Comparison of ENCODE assay signal across 1 cellular context in the genomic region with DNA sequence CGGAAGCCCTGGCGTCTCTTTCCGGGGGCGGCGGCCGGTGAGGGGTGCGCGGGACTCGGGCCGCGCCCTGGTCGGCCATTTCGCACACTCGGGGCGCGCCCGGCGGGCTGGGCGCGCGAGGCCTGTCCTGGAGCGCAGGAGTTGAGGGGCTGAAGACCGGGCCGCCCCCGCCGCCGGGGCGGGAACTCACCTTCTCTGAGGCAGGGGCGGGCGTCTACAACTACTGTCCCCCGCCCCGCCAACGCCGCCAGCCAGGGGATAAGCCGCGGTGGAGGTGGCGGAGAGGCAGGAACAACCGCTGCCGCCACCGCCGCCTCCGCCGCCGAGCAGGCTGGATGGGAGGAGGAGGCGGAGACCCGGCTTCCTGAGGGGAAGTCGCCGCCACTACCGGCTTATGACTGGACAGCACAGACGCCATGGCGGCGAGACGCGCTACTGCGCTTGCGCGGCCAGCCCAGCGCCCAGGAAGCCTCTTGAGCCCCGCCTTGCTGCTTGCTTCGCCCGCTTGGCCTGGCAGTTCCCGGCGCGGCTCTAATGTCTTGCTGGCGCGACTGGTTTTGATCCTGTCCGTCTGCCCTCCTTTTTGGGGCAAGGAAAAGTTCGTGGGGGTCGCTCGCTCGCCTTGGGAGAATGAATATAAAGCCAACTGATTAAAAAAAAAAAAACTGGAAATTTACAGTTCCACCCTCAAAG.
A peak's percentile ranks its signal among the peaks of the same experiment; 100 is the strongest.
TF ChIP-seq lines count a peak whose summit lies in the region.

Gene KRCC1, minus strand, starts transcription at position 348 of the 693 bp plus-strand sequence. CDS start 27,220 bp downstream, outside the sequence.

TF ChIP-seq in HepG2, 621 proteins besides CTCF, POLR2A, EP300 and RAD21 (continued from another document and continues in another):
- peak; percentile 67 for TF ChIP-seq THRA (CRISPR knock-in tag; IDR thresholded peaks at IDR 0.05; ENCODE audit: borderline replicate concordance)
- TF ChIP-seq SP4 (CRISPR knock-in tag; IDR thresholded peaks at IDR 0.05): peak; percentile 19; the same call in 1 of the 2 replicates
- peak; percentile 93 for TF ChIP-seq YY1 (IDR thresholded peaks at IDR 0.05; ENCODE audit: insufficient read depth, insufficient replicate concordance, low read depth, low read length)
- no peak for TF ChIP-seq ZKSCAN5 (CRISPR knock-in tag; IDR thresholded peaks at IDR 0.05)
- TF ChIP-seq PRMT3 (CRISPR knock-in tag; IDR thresholded peaks at IDR 0.05; ENCODE audit: borderline replicate concordance, low read depth): peak; percentile 78; the same call in 1 of the 2 replicates
- peak; percentile 68; the same call in 1 of the 2 replicates for TF ChIP-seq TSC22D2 (CRISPR knock-in tag; IDR thresholded peaks at IDR 0.05; ENCODE audit: borderline replicate concordance)
- no peak for TF ChIP-seq ZNF3 (CRISPR knock-in tag; IDR thresholded peaks at IDR 0.05)
- TF ChIP-seq MED1 (CRISPR knock-in tag; IDR thresholded peaks at IDR 0.05): peak; percentile 81
- TF ChIP-seq, protein P1, sequence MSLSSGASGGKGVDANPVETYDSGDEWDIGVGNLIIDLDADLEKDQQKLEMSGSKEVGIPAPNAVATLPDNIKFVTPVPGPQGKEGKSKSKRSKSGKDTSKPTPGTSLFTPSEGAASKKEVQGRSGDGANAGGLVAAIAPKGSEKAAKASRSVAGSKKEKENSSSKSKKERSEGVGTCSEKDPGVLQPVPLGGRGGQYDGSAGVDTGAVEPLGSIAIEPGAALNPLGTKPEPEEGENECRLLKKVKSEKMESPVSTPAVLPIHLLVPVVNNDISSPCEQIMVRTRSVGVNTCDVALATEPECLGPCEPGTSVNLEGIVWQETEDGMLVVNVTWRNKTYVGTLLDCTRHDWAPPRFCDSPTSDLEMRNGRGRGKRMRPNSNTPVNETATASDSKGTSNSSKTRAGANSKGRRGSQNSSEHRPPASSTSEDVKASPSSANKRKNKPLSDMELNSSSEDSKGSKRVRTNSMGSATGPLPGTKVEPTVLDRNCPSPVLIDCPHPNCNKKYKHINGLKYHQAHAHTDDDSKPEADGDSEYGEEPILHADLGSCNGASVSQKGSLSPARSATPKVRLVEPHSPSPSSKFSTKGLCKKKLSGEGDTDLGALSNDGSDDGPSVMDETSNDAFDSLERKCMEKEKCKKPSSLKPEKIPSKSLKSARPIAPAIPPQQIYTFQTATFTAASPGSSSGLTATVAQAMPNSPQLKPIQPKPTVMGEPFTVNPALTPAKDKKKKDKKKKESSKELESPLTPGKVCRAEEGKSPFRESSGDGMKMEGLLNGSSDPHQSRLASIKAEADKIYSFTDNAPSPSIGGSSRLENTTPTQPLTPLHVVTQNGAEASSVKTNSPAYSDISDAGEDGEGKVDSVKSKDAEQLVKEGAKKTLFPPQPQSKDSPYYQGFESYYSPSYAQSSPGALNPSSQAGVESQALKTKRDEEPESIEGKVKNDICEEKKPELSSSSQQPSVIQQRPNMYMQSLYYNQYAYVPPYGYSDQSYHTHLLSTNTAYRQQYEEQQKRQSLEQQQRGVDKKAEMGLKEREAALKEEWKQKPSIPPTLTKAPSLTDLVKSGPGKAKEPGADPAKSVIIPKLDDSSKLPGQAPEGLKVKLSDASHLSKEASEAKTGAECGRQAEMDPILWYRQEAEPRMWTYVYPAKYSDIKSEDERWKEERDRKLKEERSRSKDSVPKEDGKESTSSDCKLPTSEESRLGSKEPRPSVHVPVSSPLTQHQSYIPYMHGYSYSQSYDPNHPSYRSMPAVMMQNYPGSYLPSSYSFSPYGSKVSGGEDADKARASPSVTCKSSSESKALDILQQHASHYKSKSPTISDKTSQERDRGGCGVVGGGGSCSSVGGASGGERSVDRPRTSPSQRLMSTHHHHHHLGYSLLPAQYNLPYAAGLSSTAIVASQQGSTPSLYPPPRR (CRISPR knock-in tag; IDR thresholded peaks at IDR 0.05; ENCODE audit: borderline replicate concordance): peak; percentile 56
- TF ChIP-seq ZNF577 (CRISPR knock-in tag; IDR thresholded peaks at IDR 0.05; ENCODE audit: borderline replicate concordance, low read depth): no peak
- TF ChIP-seq, protein P2, sequence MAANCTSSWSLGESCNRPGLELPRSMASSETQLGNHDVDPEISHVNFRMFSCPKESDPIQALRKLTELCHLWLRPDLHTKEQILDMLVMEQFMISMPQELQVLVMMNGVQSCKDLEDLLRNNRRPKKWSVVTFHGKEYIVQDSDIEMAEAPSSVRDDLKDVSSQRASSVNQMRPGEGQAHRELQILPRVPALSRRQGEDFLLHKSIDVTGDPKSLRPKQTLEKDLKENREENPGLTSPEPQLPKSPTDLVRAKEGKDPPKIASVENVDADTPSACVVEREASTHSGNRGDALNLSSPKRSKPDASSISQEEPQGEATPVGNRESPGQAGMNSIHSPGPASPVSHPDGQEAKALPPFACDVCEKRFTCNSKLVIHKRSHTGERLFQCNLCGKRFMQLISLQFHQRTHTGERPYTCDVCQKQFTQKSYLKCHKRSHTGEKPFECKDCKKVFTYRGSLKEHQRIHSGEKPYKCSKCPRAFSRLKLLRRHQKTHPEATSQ (CRISPR knock-in tag; IDR thresholded peaks at IDR 0.05; ENCODE audit: borderline replicate concordance): no peak
- TF ChIP-seq JUN (CRISPR knock-in tag; IDR thresholded peaks at IDR 0.05): peak; percentile 75; the same call in 1 of the 2 replicates
- peak; percentile 71; the same call in 1 of the 2 replicates for TF ChIP-seq ZSCAN25 (CRISPR knock-in tag; IDR thresholded peaks at IDR 0.05)
- TF ChIP-seq SMAD1 (CRISPR knock-in tag; IDR thresholded peaks at IDR 0.05; ENCODE audit: borderline replicate concordance, low read depth): peak; percentile 94; the same call in 1 of the 2 replicates
- TF ChIP-seq BCL6 (CRISPR knock-in tag; IDR thresholded peaks at IDR 0.05): peak; percentile 51
- TF ChIP-seq, protein P3, sequence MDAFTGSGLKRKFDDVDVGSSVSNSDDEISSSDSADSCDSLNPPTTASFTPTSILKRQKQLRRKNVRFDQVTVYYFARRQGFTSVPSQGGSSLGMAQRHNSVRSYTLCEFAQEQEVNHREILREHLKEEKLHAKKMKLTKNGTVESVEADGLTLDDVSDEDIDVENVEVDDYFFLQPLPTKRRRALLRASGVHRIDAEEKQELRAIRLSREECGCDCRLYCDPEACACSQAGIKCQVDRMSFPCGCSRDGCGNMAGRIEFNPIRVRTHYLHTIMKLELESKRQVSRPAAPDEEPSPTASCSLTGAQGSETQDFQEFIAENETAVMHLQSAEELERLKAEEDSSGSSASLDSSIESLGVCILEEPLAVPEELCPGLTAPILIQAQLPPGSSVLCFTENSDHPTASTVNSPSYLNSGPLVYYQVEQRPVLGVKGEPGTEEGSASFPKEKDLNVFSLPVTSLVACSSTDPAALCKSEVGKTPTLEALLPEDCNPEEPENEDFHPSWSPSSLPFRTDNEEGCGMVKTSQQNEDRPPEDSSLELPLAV (CRISPR knock-in tag; conservative IDR thresholded peaks at IDR 0.05; ENCODE audit: low read depth): no peak; the same call in 1 of the 2 replicates
- no peak for TF ChIP-seq THAP8 (CRISPR knock-in tag; IDR thresholded peaks at IDR 0.05; ENCODE audit: borderline replicate concordance)
- TF ChIP-seq ZGPAT (CRISPR knock-in tag; IDR thresholded peaks at IDR 0.05): peak; percentile 94
- peak; percentile 95 for TF ChIP-seq DR1 (CRISPR knock-in tag; IDR thresholded peaks at IDR 0.05)
- TF ChIP-seq ERF (CRISPR knock-in tag; IDR thresholded peaks at IDR 0.05): peak; percentile 86
- TF ChIP-seq YEATS4 (CRISPR knock-in tag; IDR thresholded peaks at IDR 0.05; ENCODE audit: borderline replicate concordance): peak; percentile 88
- TF ChIP-seq MLX (CRISPR knock-in tag; IDR thresholded peaks at IDR 0.05): 0 out of 2 replicates have a peak, but pooled peaks have one; percentile 16
- TF ChIP-seq, protein P4, sequence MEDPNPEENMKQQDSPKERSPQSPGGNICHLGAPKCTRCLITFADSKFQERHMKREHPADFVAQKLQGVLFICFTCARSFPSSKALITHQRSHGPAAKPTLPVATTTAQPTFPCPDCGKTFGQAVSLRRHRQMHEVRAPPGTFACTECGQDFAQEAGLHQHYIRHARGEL (CRISPR knock-in tag; IDR thresholded peaks at IDR 0.05): no peak
- TF ChIP-seq ZNF18 (CRISPR knock-in tag; IDR thresholded peaks at IDR 0.05; ENCODE audit: insufficient replicate concordance): peak; percentile 61
- peak; percentile 79 for TF ChIP-seq KMT2B (CRISPR knock-in tag; IDR thresholded peaks at IDR 0.05)
- TF ChIP-seq, protein P5, sequence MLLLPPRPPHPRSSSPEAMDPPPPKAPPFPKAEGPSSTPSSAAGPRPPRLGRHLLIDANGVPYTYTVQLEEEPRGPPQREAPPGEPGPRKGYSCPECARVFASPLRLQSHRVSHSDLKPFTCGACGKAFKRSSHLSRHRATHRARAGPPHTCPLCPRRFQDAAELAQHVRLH (CRISPR knock-in tag; IDR thresholded peaks at IDR 0.05; ENCODE audit: borderline replicate concordance, low read depth): no peak
- TF ChIP-seq PRDM15 (CRISPR knock-in tag; IDR thresholded peaks at IDR 0.05): 0 out of 2 replicates have a peak, but pooled peaks have one; percentile 61
- TF ChIP-seq PHB2 (IDR thresholded peaks at IDR 0.05; ENCODE audit: partially characterized antibody): no peak
